In genomic region chr7:110839866-110840265, GRCh38 we compare ENCODE assay signal across 9 cellular contexts.
A peak's percentile ranks its signal among the peaks of the same experiment; 100 is the strongest.
DNase-seq lines count a peak whose midpoint lies in the region; ATAC-seq, FAIRE-seq and TF ChIP-seq lines count a peak whose summit lies in the region.
"Had no signal": no experiment of that assay in that cellular context is flagged by ENCODE, and none has a peak within 500 bp of the region (broad histone marks: within the 10 kb centered on the region; RNA-seq: fewer than 3 reads in every experiment).

No MANE protein-coding gene starts in this region.

- no peak for TF ChIP-seq POLR2A in esophagus squamous epithelium (IDR thresholded peaks at IDR 0.05)

- peaks cover 38% of the 10 kb centered on the region for H3K4me1 Mint-ChIP-seq in HFFc6 (ENCODE audit: low read depth)
- H3K4me1 Mint-ChIP-seq: central memory CD8-positive, alpha-beta T cell had no signal

- H3K27ac ChIP-seq in small intestine (ENCODE audit: low read depth in 1 of 2, low read length in 1 of 2), result no peak overlapping the region
- H3K27ac ChIP-seq in esophagus squamous epithelium, result no peak overlapping the region

- intact Hi-C loops in esophagus squamous epithelium (cut with DNase I), result no loop called here

- WGBS in small intestine, 3 donors, result 53 to 58% (median 56%) methylated on average over 5 of the region's 5 CpGs
- WGBS in esophagus squamous epithelium, 2 donors, result 64 to 68% methylated on average over 5 of the region's 5 CpGs

- ATAC-seq in omental fat pad (ENCODE audit: low FRiP score), result no peak

- 0 out of 2 replicates have a peak, but pooled peaks cover 4% of the 10 kb centered on the region for H3K36me3 Mint-ChIP-seq in HFFc6 (ENCODE audit: low read depth)

- H3K27me3 Mint-ChIP-seq in HFFc6 (ENCODE audit: insufficient read depth), result no peaks in the 10 kb centered on the region
- H3K27me3 Mint-ChIP-seq: central memory CD8-positive, alpha-beta T cell had no signal

- no peak for DNase-seq in HFFc6
- DNase-seq in NCI-H510A (lab: John Stamatoyannopoulos, UW), result peak; percentile 37
- DNase-seq in epithelial cell of proximal tubule (ENCODE audit: low read depth), result no peak
- DNase-seq in small intestine, result peak; percentile 3
- DNase-seq in esophagus squamous epithelium (lab: John Stamatoyannopoulos, UW), result no peak
- no peak for DNase-seq in OCI-M2 (lab: John Stamatoyannopoulos, UW; ENCODE audit: unreplicated experiment)
- DNase-seq in omental fat pad (ENCODE audit: low spot score), result no peak

- H3K27ac Mint-ChIP-seq in HFFc6, result no peak overlapping the region
- H3K27ac Mint-ChIP-seq: mesothelial cell of epicardium had no signal

- no peaks in the 10 kb centered on the region for H3K27me3 ChIP-seq in small intestine (ENCODE audit: control insufficient read depth in 2 of 2, insufficient read depth in 2 of 2, low read length in 2 of 2)
- no peaks in the 10 kb centered on the region for H3K27me3 ChIP-seq in esophagus squamous epithelium

- H3K4me3 ChIP-seq in epithelial cell of proximal tubule (ENCODE audit: low read depth, low read length) (no peak overlapping the region), small intestine (ENCODE audit: low read depth in 1 of 2, low read length in 2 of 2) (no peak overlapping the region), esophagus squamous epithelium (no peak overlapping the region)

- 0 out of 2 replicates have a peak, but pooled peaks have one; percentile 12 for TF ChIP-seq CTCF in HFFc6 (IDR thresholded peaks at IDR 0.05)
- peak; percentile 27 for TF ChIP-seq CTCF in epithelial cell of proximal tubule (conservative IDR thresholded peaks at IDR 0.05; ENCODE audit: low read depth, low read length)
- no peak for TF ChIP-seq CTCF in esophagus squamous epithelium (IDR thresholded peaks at IDR 0.05)
- no peak for TF ChIP-seq CTCF in omental fat pad (IDR thresholded peaks at IDR 0.05)

- H3K36me3 ChIP-seq in small intestine (ENCODE audit: control insufficient read depth in 2 of 2, insufficient read depth in 2 of 2, low read length in 2 of 2), result no peaks in the 10 kb centered on the region
- H3K36me3 ChIP-seq in esophagus squamous epithelium, result no peaks in the 10 kb centered on the region

- FAIRE-seq in small intestine (lab: Jason Lieb, UNC), result no peak

- no peaks in the 10 kb centered on the region for H3K9me3 Mint-ChIP-seq in HFFc6
- H3K9me3 Mint-ChIP-seq: central memory CD8-positive, alpha-beta T cell had no signal

- H3K9me3 ChIP-seq in small intestine (ENCODE audit: control insufficient read depth, low read depth) (no peaks in the 10 kb centered on the region), esophagus squamous epithelium (no peaks in the 10 kb centered on the region)

- H3K4me3 Mint-ChIP-seq in HFFc6, result no peak overlapping the region
- H3K4me3 Mint-ChIP-seq: central memory CD8-positive, alpha-beta T cell; mesothelial cell of epicardium had no signal

- H3K4me1 ChIP-seq in small intestine (ENCODE audit: control insufficient read depth in 2 of 2, insufficient read depth in 1 of 2, low read depth in 1 of 2, low read length in 1 of 2), result peaks cover 0 to 3% of the 10 kb centered on the region in 2 donors
- no peaks in the 10 kb centered on the region for H3K4me1 ChIP-seq in esophagus squamous epithelium

Comparison
In these comparisons a context has a peak if more than half of its experiments do, and no peak if none do; other contexts are left out.
1. DNase-seq: peak in NCI-H510A (single experiment) and small intestine (single experiment); none in HFFc6 (single experiment), epithelial cell of proximal tubule (single experiment), esophagus squamous epithelium (single experiment), OCI-M2 (single experiment) and omental fat pad (single experiment).
2. CTCF ChIP-seq: peak in HFFc6 (single experiment) and epithelial cell of proximal tubule (single experiment); none in esophagus squamous epithelium (0 of 6) and omental fat pad (0 of 3).